Comparison of ENCODE assay signal across 8 cellular contexts in genomic region chr10:114044251-114045070, GRCh38. TPM values are rescaled to one million over a fixed set of nuclear protein-coding genes. Genes with fewer than 3 reads are reported as not detected.
DNase-seq lines count a peak whose midpoint lies in the region; ATAC-seq and FAIRE-seq lines count a peak whose summit lies in the region.

No MANE protein-coding gene starts in this region.

- peak in 1 of 2 donors; percentile 19 for ATAC-seq in activated T-cell treated with anti-CD3 and anti-CD28 coated beads, Interleukin-2, amount 50 U/mL, for 72 hours (replicated peaks in 1 of 2)
- no peak for ATAC-seq in stimulated activated naive CD8-positive, alpha-beta T cell treated with anti-CD3 and anti-CD28 coated beads, Interleukin-15, Interleukin-2, amounts not matched to agents 100 U/mL and 50 U/mL, for 24 hours

- no peaks in the 10 kb centered on the region for H3K9me3 Mint-ChIP-seq in activated T-cell treated with anti-CD3 and anti-CD28 coated beads, Interleukin-2, amount 50 U/mL, for 72 hours
- no peaks in the 10 kb centered on the region for H3K9me3 Mint-ChIP-seq in immature natural killer cell

- no peak overlapping the region for H3K27ac Mint-ChIP-seq in activated T-cell treated with anti-CD3 and anti-CD28 coated beads, Interleukin-2, amount 50 U/mL, for 72 hours
- peak overlapping the region in 3 of 6 donors; percentile 42 to 57 (median 51) for H3K27ac Mint-ChIP-seq in immature natural killer cell

- H3K4me1 Mint-ChIP-seq in activated T-cell treated with anti-CD3 and anti-CD28 coated beads, Interleukin-2, amount 50 U/mL, for 72 hours (ENCODE audit: low read depth) = peaks cover 19% of the 10 kb centered on the region
- peaks cover 16 to 20% of the 10 kb centered on the region in 2 donors for H3K4me1 Mint-ChIP-seq in immature natural killer cell

- H3K27me3 Mint-ChIP-seq in activated T-cell treated with anti-CD3 and anti-CD28 coated beads, Interleukin-2, amount 50 U/mL, for 72 hours (ENCODE audit: low read depth) = peaks cover 80% of the 10 kb centered on the region
- H3K27me3 Mint-ChIP-seq in immature natural killer cell (ENCODE audit: low read depth in 3 of 3) = peaks cover 16 to 22% (median 22%) of the 10 kb centered on the region in 3 donors

- FAIRE-seq in RCC 7860 (lab: Jason Lieb, UNC) = no peak

- H3K36me3 Mint-ChIP-seq in activated T-cell treated with anti-CD3 and anti-CD28 coated beads, Interleukin-2, amount 50 U/mL, for 72 hours (ENCODE audit: insufficient read depth in 2 of 2) = peaks cover 1 to 5% of the 10 kb centered on the region in 2 donors
- no peaks in the 10 kb centered on the region for H3K36me3 Mint-ChIP-seq in immature natural killer cell

- DNase-seq in DMS 273 (lab: John Stamatoyannopoulos, UW; ENCODE audit: unreplicated experiment) (peak; percentile 49), DMS 273 treated with DMSO at 0.1 percent for 48 hours (lab: John Stamatoyannopoulos, UW) (no peak), immature natural killer cell (peak in 1 of 3 donors; percentile 6), RCC 7860 (ENCODE audit: low spot score) (no peak), SKM-1 treated with dmso at 0.1 percent for 144 hours (lab: John Stamatoyannopoulos, UW; ENCODE audit: unreplicated experiment) (no peak), NCI-H2107 (lab: John Stamatoyannopoulos, UW) (no peak)
- no peak for DNase-seq in activated T-cell treated with anti-CD3 and anti-CD28 coated beads, Interleukin-2, amount 50 U/mL, for 72 hours
- peak; percentile 7 for DNase-seq in stimulated activated naive CD8-positive, alpha-beta T cell treated with anti-CD3 and anti-CD28 coated beads, Interleukin-15, Interleukin-2, amounts not matched to agents 100 U/mL and 50 U/mL, for 24 hours

- H3K4me3 Mint-ChIP-seq in activated T-cell treated with anti-CD3 and anti-CD28 coated beads, Interleukin-2, amount 50 U/mL, for 72 hours = peak overlapping the region; percentile 83 to 84
- H3K4me3 Mint-ChIP-seq in immature natural killer cell = peak overlapping the region; percentile 57 to 81 (median 78)

RNA-seq across cellular contexts. Expression of gene ADRB1, which starts 0.8 kb away (rescaled TPM):
- total RNA-seq in activated T-cell treated with anti-CD3 and anti-CD28 coated beads, Interleukin-2, amount 50 U/mL, for 72 hours = not detected
- polyA plus RNA-seq in immature natural killer cell = under 1 TPM in 2 of 3 donors, not detected in 1; 0.10 to 0.12 TPM

Comparison
In these comparisons a context has a peak if more than half of its experiments do, and no peak if none do; other contexts are left out.
1. DNase-seq: peak in DMS 273 (single experiment) and stimulated activated naive CD8-positive, alpha-beta T cell treated with anti-CD3 and anti-CD28 coated beads, Interleukin-15, Interleukin-2, amounts not matched to agents 100 U/mL and 50 U/mL, for 24 hours (single experiment); none in DMS 273 treated with DMSO at 0.1 percent for 48 hours (single experiment), activated T-cell treated with anti-CD3 and anti-CD28 coated beads, Interleukin-2, amount 50 U/mL, for 72 hours (0 of 2), RCC 7860 (single experiment), SKM-1 treated with dmso at 0.1 percent for 144 hours (single experiment) and NCI-H2107 (single experiment).